ENCODE assay signal across 15 cellular contexts in genomic region chr7:85125679-85126078, GRCh38.
"Had no signal": no experiment of that assay in that cellular context is flagged by ENCODE, and none has a peak within 500 bp of the region (broad histone marks: within the 10 kb centered on the region; RNA-seq: fewer than 3 reads in every experiment).

No MANE protein-coding gene starts in this region.

- H3K36me3 Mint-ChIP-seq: activated naive CD4-positive, alpha-beta T cell treated with anti-CD3 and anti-CD28 coated beads, Interleukin-2, amount 10 ng/mL, durations not matched to agents 7 days and 5 days; brain had no signal

- H3K4me1 Mint-ChIP-seq: activated naive CD4-positive, alpha-beta T cell treated with anti-CD3 and anti-CD28 coated beads, Interleukin-2, amount 10 ng/mL, durations not matched to agents 7 days and 5 days; brain; central memory CD8-positive, alpha-beta T cell had no signal

- H3K4me1 ChIP-seq: gastroesophageal sphincter, testis had no signal

- ATAC-seq: gastroesophageal sphincter had no signal

- H3K27me3 ChIP-seq: gastroesophageal sphincter, ovary, testis had no signal

- H3K27ac Mint-ChIP-seq: activated naive CD4-positive, alpha-beta T cell treated with anti-CD3 and anti-CD28 coated beads, Interleukin-2, amount 10 ng/mL, durations not matched to agents 7 days and 5 days; activated T-helper 2 cell treated with anti-CD3 and anti-CD28 coated beads, Interferon-gamma antibody, Interleukin-2, Interleukin-4, amounts not matched to agents 10 μg/mL and 5 μg/mL and 100 μg/mL, durations not matched to agents 14 hours and 24 hours and 36 hours; T-helper 1 cell treated with Interleukin-12 subunit alpha and Interleukin-12 subunit beta and Interleukin-4 antibody, amounts not matched to agents 30 μg/mL and 1 μg/mL, for 36 hours had no signal

- H3K27ac ChIP-seq: gastroesophageal sphincter, ovary, testis had no signal

- H3K27me3 Mint-ChIP-seq: activated naive CD4-positive, alpha-beta T cell treated with anti-CD3 and anti-CD28 coated beads, Interleukin-2, amount 10 ng/mL, durations not matched to agents 7 days and 5 days; brain; central memory CD8-positive, alpha-beta T cell had no signal

- H3K4me3 Mint-ChIP-seq: activated naive CD4-positive, alpha-beta T cell treated with anti-CD3 and anti-CD28 coated beads, Interleukin-2, amount 10 ng/mL, durations not matched to agents 7 days and 5 days; central memory CD8-positive, alpha-beta T cell; neural crest cell; T-helper 1 cell treated with Interleukin-12 subunit alpha and Interleukin-12 subunit beta and Interleukin-4 antibody, amounts not matched to agents 30 μg/mL and 1 μg/mL, for 36 hours had no signal

- H3K9me3 Mint-ChIP-seq: activated naive CD4-positive, alpha-beta T cell treated with anti-CD3 and anti-CD28 coated beads, Interleukin-2, amount 10 ng/mL, durations not matched to agents 7 days and 5 days; activated T-helper 2 cell treated with anti-CD3 and anti-CD28 coated beads, Interferon-gamma antibody, Interleukin-2, Interleukin-4, amounts not matched to agents 10 μg/mL and 5 μg/mL and 100 μg/mL, durations not matched to agents 14 hours and 24 hours and 36 hours; brain; central memory CD8-positive, alpha-beta T cell; neural crest cell; T-helper 1 cell treated with Interleukin-12 subunit alpha and Interleukin-12 subunit beta and Interleukin-4 antibody, amounts not matched to agents 30 μg/mL and 1 μg/mL, for 36 hours had no signal

- H3K9me3 ChIP-seq: gastroesophageal sphincter, ovary, testis had no signal

- H3K36me3 ChIP-seq: gastroesophageal sphincter, ovary had no signal

- H3K4me3 ChIP-seq: gastroesophageal sphincter, ovary, testis had no signal

- DNase-seq: activated CD4-positive, alpha-beta T cell treated with anti-CD3 and anti-CD28 coated beads, Interleukin-2, amount 50 U/mL, for 1 hour; activated CD4-positive, CD25-positive, alpha-beta regulatory T cell; activated naive CD4-positive, alpha-beta T cell treated with anti-CD3 and anti-CD28 coated beads, Interleukin-2, amount 10 ng/mL, durations not matched to agents 7 days and 5 days; activated T-cell treated with anti-CD3 and anti-CD28 coated beads for 4 hours; mesendoderm; ovary; stimulated activated CD4-positive, alpha-beta T cell treated with anti-CD3 and anti-CD28 coated beads, Interleukin-2, amount 100 ng/mL, for 48 hours; stimulated activated naive CD4-positive, alpha-beta T cell treated with Interleukin-2 at 50 U/mL for 16 hours; testis had no signal
